Comparison of ENCODE assay signal across 8 cellular contexts in the genomic region with DNA sequence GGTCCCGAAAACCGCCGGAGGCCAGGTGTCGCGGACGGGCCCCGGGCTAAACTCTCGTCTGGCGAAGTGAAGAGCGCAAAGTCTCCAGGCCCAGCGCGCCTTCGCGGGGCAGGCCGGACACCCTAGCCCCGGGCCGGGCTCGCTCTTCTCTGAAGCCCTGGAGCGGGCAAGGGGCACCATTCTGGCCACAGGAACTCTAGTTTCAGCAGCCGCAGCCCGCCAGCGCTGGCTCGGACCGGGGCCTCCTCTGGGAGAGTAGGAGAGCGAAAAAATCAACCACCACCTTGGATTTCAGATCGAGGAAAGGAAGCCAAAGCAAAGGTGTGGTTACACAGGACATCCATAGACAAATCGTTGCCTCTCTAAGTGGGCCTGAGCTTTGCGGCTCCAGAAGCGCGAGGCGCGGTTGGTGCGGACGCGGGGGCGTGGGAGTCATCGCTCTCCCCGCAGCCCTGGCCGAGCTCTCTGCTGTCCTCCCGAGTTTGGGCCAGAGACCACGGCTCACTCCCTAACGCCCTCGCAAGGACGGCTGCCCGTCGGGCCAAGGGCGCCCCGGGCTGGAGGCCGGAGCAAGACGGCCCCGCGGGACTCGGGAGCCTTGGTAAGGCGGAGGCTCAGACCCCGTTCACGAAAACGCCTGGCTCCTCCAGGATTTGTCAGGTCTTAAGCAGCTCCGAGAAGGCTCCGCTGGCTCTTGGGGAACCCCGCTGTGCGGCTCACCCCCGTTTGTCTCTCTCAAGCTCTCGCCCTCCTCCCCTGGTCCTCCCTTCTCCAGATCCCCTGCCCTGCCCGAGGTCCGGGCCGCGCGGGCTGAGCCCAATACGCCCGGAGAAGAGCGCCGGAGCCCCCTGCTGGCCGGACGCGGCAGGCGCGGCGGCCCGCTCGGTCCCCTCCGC.
DNase-seq lines count a peak whose midpoint lies in the region; ATAC-seq, FAIRE-seq and TF ChIP-seq lines count a peak whose summit lies in the region.

No MANE protein-coding gene starts in this region.

- 0 to 1% methylated on average over 81 of the region's 81 CpGs for WGBS in heart right ventricle, 2 donors

- no peak for DNase-seq in D721Med (ENCODE audit: insufficient read length, low spot score)
- DNase-seq in RWPE1 (ENCODE audit: low spot score) = peak; percentile 50
- peak; percentile 90 for DNase-seq in adipocyte (ENCODE audit: low read depth)
- peak; percentile 18 to 65 for DNase-seq in heart right ventricle
- DNase-seq in NK-92 (lab: John Stamatoyannopoulos, UW; ENCODE audit: unreplicated experiment) = no peak

- FAIRE-seq in D721Med (lab: Jason Lieb, UNC) = no peak

- H3K9me3 ChIP-seq in adipocyte (ENCODE audit: control insufficient read depth, low read length) = no peaks in the 10 kb centered on the region
- no peaks in the 10 kb centered on the region for H3K9me3 ChIP-seq in heart right ventricle
- H3K9me3 ChIP-seq in parathyroid adenoma (ENCODE audit: control insufficient read depth, low read length) = no peaks in the 10 kb centered on the region

- intact Hi-C loops in heart right ventricle (cut with DNase I) = loop anchor here in 8 of 10 donors (5.0 to 10.0 kb wide), 5 partner anchors 909 to 1819 kb away; no protein-coding TSS in a partner anchor

- POLR2A ChIA-PET in RWPE1 (lab: Yijun Ruan, JAX; ENCODE audit: low non-redundant PET) = no interaction called here

- peak; percentile 60 for TF ChIP-seq CTCF in D721Med (IDR thresholded peaks at IDR 0.05; ENCODE audit: insufficient read depth, missing control alignments)
- TF ChIP-seq CTCF in RWPE1 (conservative IDR thresholded peaks at IDR 0.05; ENCODE audit: low read depth) = peak; percentile 96
- peak; percentile 83 to 97 (median 89) for TF ChIP-seq CTCF in heart right ventricle (IDR thresholded peaks at IDR 0.05)
- peak; percentile 73 for TF ChIP-seq CTCF in parathyroid adenoma (IDR thresholded peaks at IDR 0.05)

- H3K4me3 ChIP-seq in adipocyte (ENCODE audit: low read length) = peak overlapping the region; percentile 82
- H3K4me3 ChIP-seq in heart right ventricle = peak overlapping the region; percentile 7 to 59 (median 55)
- H3K4me3 ChIP-seq in parathyroid adenoma (ENCODE audit: low read depth, low read length) = peak overlapping the region; percentile 31

- peaks cover 18% of the 10 kb centered on the region for H3K4me1 ChIP-seq in adipocyte (ENCODE audit: control insufficient read depth, insufficient read depth, low read length)
- H3K4me1 ChIP-seq in heart right ventricle = peaks cover 0 to 20% (median 12%) of the 10 kb centered on the region in 9 donors
- H3K4me1 ChIP-seq in parathyroid adenoma = no peaks in the 10 kb centered on the region

- H2AFZ ChIP-seq in parathyroid adenoma = peak overlapping the region; percentile 65

- H3K27me3 ChIP-seq in adipocyte (replicated peaks; ENCODE audit: control insufficient read depth, insufficient read depth, low read length) (peaks cover 18% of the 10 kb centered on the region), heart right ventricle (peaks cover 0 to 96% (median 83%) of the 10 kb centered on the region in 7 donors), parathyroid adenoma (ENCODE audit: control insufficient read depth, insufficient read depth, low read length) (no peaks in the 10 kb centered on the region)

- CTCF ChIA-PET in RWPE1 (lab: Yijun Ruan, JAX) = interaction anchor here (0.5 to 1.3 kb wide), 8 partner anchors 9 to 1086 kb away, joined by 3 to 6 read pairs (median 4); no protein-coding TSS in a partner anchor

- no peaks in the 10 kb centered on the region for H3K79me2 ChIP-seq in parathyroid adenoma

- H3K27ac ChIP-seq in RWPE1 (peak overlapping the region; percentile 67), heart right ventricle (no peak overlapping the region), parathyroid adenoma (no peak overlapping the region)

- H3K4me2 ChIP-seq in parathyroid adenoma (ENCODE audit: low read length) = peak overlapping the region; percentile 69

- H3K36me3 ChIP-seq in adipocyte (ENCODE audit: control insufficient read depth, insufficient read depth, low read length, severe bottlenecking) = no peaks in the 10 kb centered on the region
- H3K36me3 ChIP-seq in heart right ventricle = no peaks in the 10 kb centered on the region
- no peaks in the 10 kb centered on the region for H3K36me3 ChIP-seq in parathyroid adenoma (ENCODE audit: control insufficient read depth, insufficient read depth, low read length)

- H3K9ac ChIP-seq in adipocyte (ENCODE audit: low read length) (peak overlapping the region; percentile 82), parathyroid adenoma (no peak overlapping the region)

- ATAC-seq in GM19455 (IDR thresholded peaks at IDR 0.05; ENCODE audit: unreplicated experiment) (peak; percentile 96), HG03520 (IDR thresholded peaks at IDR 0.05; ENCODE audit: unreplicated experiment) (peak; percentile 90), heart right ventricle (peak; percentile 92 to 99 (median 96))

Comparison
In these comparisons a context has a peak if more than half of its experiments do, and no peak if none do; other contexts are left out.
1. DNase-seq: peak in RWPE1 (single experiment), adipocyte (single experiment) and heart right ventricle (2 of 2); none in D721Med (single experiment) and NK-92 (single experiment).
2. H3K4me3 ChIP-seq: peak in every context shown above with its lines; median percentile 82 in adipocyte; 55 in heart right ventricle; 31 in parathyroid adenoma.
3. Peak in every context shown above with its lines, with median percentiles within 50 percentile points of each other: CTCF ChIP-seq and ATAC-seq.